1 cellular context compared by ENCODE assay signal in the genomic region with DNA sequence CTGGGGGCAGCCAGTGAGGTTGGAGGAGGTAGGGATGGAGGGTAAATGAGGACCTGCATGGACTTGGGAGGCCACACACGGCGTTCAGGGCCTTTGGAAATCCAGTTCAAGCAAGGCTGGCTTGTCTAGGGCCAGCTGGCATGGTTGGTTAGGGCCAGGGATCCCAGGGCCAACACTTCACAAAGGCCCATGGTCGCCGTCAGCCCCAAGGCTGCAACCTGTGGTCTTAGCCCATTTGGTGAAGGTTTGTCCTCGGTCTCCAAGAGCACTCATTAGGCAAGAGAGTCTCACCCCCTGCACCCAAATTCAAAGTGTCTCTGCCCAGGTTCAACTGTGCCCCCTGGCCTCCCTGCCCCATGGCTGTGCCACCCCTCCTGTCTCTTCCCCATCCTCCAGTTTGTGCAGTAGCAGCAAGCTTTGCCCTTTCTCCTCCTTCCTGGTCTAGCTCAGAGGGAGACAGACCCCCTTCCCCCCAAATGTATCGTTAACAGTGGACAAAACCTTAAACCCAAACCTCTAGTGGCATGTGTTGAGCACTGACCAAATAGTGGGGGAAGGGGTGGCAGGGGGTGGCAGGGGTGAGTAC.
TF ChIP-seq lines count a peak whose summit lies in the region.

No MANE protein-coding gene starts in this region.

TF ChIP-seq in GM23338, 12 proteins besides CTCF, POLR2A, EP300 and RAD21 (continued from another document):
- TF ChIP-seq, protein P1, sequence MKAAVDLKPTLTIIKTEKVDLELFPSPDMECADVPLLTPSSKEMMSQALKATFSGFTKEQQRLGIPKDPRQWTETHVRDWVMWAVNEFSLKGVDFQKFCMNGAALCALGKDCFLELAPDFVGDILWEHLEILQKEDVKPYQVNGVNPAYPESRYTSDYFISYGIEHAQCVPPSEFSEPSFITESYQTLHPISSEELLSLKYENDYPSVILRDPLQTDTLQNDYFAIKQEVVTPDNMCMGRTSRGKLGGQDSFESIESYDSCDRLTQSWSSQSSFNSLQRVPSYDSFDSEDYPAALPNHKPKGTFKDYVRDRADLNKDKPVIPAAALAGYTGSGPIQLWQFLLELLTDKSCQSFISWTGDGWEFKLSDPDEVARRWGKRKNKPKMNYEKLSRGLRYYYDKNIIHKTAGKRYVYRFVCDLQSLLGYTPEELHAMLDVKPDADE (IDR thresholded peaks at IDR 0.05), result no peak
- TF ChIP-seq JUNB (IDR thresholded peaks at IDR 0.05; ENCODE audit: unreplicated experiment) (no peak), POLR2AphosphoS5 (IDR thresholded peaks at IDR 0.05; ENCODE audit: low read depth) (no peak), ZNF331 (CRISPR knock-in tag; IDR thresholded peaks at IDR 0.05; ENCODE audit: low read depth) (no peak), STAT1 (IDR thresholded peaks at IDR 0.05; ENCODE audit: unreplicated experiment) (no peak), CREB1 (CRISPR knock-in tag; IDR thresholded peaks at IDR 0.05; ENCODE audit: low read depth) (no peak), EZH2phosphoT487 (IDR thresholded peaks at IDR 0.05; ENCODE audit: unreplicated experiment) (no peak), NANOG (IDR thresholded peaks at IDR 0.05; ENCODE audit: borderline replicate concordance) (no peak)
- TF ChIP-seq, protein P2, sequence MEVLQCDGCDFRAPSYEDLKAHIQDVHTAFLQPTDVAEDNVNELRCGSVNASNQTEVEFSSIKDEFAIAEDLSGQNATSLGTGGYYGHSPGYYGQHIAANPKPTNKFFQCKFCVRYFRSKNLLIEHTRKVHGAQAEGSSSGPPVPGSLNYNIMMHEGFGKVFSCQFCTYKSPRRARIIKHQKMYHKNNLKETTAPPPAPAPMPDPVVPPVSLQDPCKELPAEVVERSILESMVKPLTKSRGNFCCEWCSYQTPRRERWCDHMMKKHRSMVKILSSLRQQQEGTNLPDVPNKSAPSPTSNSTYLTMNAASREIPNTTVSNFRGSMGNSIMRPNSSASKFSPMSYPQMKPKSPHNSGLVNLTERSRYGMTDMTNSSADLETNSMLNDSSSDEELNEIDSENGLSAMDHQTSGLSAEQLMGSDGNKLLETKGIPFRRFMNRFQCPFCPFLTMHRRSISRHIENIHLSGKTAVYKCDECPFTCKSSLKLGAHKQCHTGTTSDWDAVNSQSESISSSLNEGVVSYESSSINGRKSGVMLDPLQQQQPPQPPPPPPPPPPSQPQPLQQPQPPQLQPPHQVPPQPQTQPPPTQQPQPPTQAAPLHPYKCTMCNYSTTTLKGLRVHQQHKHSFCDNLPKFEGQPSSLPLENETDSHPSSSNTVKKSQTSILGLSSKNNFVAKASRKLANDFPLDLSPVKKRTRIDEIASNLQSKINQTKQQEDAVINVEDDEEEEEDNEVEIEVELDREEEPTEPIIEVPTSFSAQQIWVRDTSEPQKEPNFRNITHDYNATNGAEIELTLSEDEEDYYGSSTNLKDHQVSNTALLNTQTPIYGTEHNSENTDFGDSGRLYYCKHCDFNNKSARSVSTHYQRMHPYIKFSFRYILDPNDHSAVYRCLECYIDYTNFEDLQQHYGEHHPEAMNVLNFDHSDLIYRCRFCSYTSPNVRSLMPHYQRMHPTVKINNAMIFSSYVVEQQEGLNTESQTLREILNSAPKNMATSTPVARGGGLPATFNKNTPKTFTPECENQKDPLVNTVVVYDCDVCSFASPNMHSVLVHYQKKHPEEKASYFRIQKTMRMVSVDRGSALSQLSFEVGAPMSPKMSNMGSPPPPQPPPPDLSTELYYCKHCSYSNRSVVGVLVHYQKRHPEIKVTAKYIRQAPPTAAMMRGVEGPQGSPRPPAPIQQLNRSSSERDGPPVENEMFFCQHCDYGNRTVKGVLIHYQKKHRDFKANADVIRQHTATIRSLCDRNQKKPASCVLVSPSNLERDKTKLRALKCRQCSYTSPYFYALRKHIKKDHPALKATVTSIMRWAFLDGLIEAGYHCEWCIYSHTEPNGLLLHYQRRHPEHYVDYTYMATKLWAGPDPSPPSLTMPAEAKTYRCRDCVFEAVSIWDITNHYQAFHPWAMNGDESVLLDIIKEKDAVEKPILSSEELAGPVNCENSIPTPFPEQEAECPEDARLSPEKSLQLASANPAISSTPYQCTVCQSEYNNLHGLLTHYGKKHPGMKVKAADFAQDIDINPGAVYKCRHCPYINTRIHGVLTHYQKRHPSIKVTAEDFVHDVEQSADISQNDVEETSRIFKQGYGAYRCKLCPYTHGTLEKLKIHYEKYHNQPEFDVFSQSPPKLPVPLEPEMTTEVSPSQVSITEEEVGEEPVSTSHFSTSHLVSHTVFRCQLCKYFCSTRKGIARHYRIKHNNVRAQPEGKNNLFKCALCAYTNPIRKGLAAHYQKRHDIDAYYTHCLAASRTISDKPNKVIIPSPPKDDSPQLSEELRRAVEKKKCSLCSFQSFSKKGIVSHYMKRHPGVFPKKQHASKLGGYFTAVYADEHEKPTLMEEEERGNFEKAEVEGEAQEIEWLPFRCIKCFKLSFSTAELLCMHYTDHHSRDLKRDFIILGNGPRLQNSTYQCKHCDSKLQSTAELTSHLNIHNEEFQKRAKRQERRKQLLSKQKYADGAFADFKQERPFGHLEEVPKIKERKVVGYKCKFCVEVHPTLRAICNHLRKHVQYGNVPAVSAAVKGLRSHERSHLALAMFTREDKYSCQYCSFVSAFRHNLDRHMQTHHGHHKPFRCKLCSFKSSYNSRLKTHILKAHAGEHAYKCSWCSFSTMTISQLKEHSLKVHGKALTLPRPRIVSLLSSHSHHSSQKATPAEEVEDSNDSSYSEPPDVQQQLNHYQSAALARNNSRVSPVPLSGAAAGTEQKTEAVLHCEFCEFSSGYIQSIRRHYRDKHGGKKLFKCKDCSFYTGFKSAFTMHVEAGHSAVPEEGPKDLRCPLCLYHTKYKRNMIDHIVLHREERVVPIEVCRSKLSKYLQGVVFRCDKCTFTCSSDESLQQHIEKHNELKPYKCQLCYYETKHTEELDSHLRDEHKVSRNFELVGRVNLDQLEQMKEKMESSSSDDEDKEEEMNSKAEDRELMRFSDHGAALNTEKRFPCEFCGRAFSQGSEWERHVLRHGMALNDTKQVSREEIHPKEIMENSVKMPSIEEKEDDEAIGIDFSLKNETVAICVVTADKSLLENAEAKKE (CRISPR knock-in tag; IDR thresholded peaks at IDR 0.05), result no peak
